8 cellular contexts compared by ENCODE assay signal in the genomic region with DNA sequence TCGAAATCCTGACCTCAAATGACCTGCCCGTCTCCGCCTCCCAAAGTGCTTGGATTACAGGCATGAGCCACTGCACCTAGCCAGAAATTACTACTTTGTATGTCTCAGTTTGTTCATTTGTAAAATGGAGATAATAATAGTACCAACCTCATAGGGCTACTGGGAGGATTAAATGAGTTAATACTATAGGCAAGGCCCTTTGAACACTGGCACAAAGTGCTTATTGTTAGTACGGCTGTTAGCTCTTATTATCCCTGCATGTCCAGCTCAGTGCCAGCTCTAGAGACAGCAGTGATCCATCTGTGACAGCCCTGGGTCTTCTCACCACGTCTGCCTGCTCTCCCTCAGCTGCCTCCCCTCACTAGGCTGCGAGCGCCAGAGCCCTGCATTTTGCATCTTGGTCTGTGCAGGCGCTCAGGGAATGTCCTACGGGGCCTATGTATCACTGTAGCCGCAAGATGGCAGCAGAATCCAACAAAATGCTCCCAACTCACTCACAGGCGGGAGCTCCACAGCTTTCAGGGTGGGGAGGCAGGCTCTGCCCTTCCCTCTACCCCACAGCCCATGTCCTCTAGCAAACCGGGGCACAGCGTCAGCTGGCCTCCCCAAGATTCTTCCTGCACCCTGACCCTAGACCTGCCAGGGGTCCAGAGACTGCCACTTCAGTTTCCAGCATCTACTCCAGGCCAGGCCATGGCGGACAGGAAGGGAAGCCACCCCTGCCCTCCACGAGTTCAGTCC. TPM values are rescaled to one million over a fixed set of nuclear protein-coding genes. Genes with fewer than 3 reads are reported as not detected.
A peak's percentile ranks its signal among the peaks of the same experiment; 100 is the strongest.
DNase-seq lines count a peak whose midpoint lies in the region; ATAC-seq and TF ChIP-seq lines count a peak whose summit lies in the region.

No MANE protein-coding gene starts in this region.

- in situ Hi-C loops in Panc1 (cut with HindIII; ENCODE audit: low pct_unique_long_range_greater_than_20kb, low sequenced_read_pairs): no loop called here

- ATAC-seq in GM21528 (IDR thresholded peaks at IDR 0.05; ENCODE audit: low FRiP score, unreplicated experiment) (peak; percentile 83), Panc1 (peak; percentile 96)

- intact Hi-C loops in Panc1 (cut with micrococcal nuclease; ENCODE audit: unreplicated experiment) (loop anchor here (2.0 to 5.0 kb wide), 3 partner anchors 82 to 607 kb away; no protein-coding TSS in a partner anchor), thyroid gland (cut with DNase I) (loop anchor here (5.0 to 10.0 kb wide), 3 partner anchors 99 to 247 kb away; a partner anchor contains a TSS)

- DNase-seq in Daoy (ENCODE audit: low read depth) (peak; percentile 85), HUDEP-2 (lab: John Stamatoyannopoulos, UW; ENCODE audit: unreplicated experiment in 76 of 76) (peak in 60 of 76 experiments; percentile 2 to 70 (median 30)), Panc1 (ENCODE audit: low read depth, low spot score) (no peak), activated T-helper 1 cell treated with Interleukin-2 at 50 U/mL for 16 hours (ENCODE audit: low read depth) (peak; percentile 63), fibroblast of the aortic adventitia (ENCODE audit: low read depth) (peak; percentile 84), thyroid gland (peak; percentile 68 to 73)

- H3K36me3 ChIP-seq in Panc1 (ENCODE audit: control insufficient read depth, insufficient read depth, low read length) (no peaks in the 10 kb centered on the region), neutrophil (no peaks in the 10 kb centered on the region), thyroid gland (no peaks in the 10 kb centered on the region)

- POLR2A ChIA-PET in Panc1 (lab: Charles Lee): interaction anchor here (0.7 kb wide), 1 partner anchor 102 kb away, joined by 10 read pairs; no protein-coding TSS in a partner anchor

- TF ChIP-seq CTCF in Panc1 (IDR thresholded peaks at IDR 0.05) (peak; percentile 78), fibroblast of the aortic adventitia (IDR thresholded peaks at IDR 0.05; ENCODE audit: insufficient read depth, low read length) (peak; percentile 84), neutrophil (IDR thresholded peaks at IDR 0.05) (peak; percentile 90), thyroid gland (IDR thresholded peaks at IDR 0.05) (peak; percentile 32 to 79 (median 76))

- no peaks in the 10 kb centered on the region for H3K9me3 ChIP-seq in Panc1 (ENCODE audit: control insufficient read depth, insufficient read depth, low read depth, low read length)
- no peaks in the 10 kb centered on the region for H3K9me3 ChIP-seq in neutrophil
- no peaks in the 10 kb centered on the region for H3K9me3 ChIP-seq in thyroid gland

- no peaks in the 10 kb centered on the region for H3K27me3 ChIP-seq in Panc1 (ENCODE audit: control insufficient read depth, insufficient read depth, low read length)
- H3K27me3 ChIP-seq in neutrophil: no peaks in the 10 kb centered on the region
- no peaks in the 10 kb centered on the region for H3K27me3 ChIP-seq in thyroid gland

- H3K27ac ChIP-seq in Panc1 (ENCODE audit: low read length) (no peak overlapping the region), neutrophil (peak overlapping the region; percentile 44), thyroid gland (no peak overlapping the region)

- H3K4me1 ChIP-seq in Panc1 (ENCODE audit: control insufficient read depth, insufficient read depth, low read length): no peaks in the 10 kb centered on the region
- H3K4me1 ChIP-seq in neutrophil (ENCODE audit: control insufficient read depth in 1 of 2, insufficient read depth in 1 of 2, low read depth in 1 of 2, low read length in 1 of 2): peaks cover 0 to 6% of the 10 kb centered on the region in 2 experiments
- no peaks in the 10 kb centered on the region for H3K4me1 ChIP-seq in thyroid gland

- no peak for TF ChIP-seq POLR2A in thyroid gland (IDR thresholded peaks at IDR 0.05)

- CTCF ChIA-PET in Panc1 (lab: Charles Lee): interaction anchor here (0.6 to 1.7 kb wide), 4 partner anchors 97 to 276 kb away, joined by 3 to 15 read pairs (median 5); no protein-coding TSS in a partner anchor

- no TSS peak for BruUV-seq in Panc1 (replicated peaks; lab: Mats Ljungman, UMichigan)

- H3K4me3 ChIP-seq in Panc1 (ENCODE audit: low read depth in 2 of 2, low read length in 2 of 2) (no peak overlapping the region), fibroblast of the aortic adventitia (ENCODE audit: low read depth, low read length) (no peak overlapping the region), neutrophil (ENCODE audit: low read depth in 1 of 2, low read length in 1 of 2) (no peak overlapping the region), thyroid gland (replicated peaks in 1 of 3) (no peak overlapping the region)

- 34 to 35% methylated on average over 12 to 14 of the region's 15 CpGs for WGBS in thyroid gland, 2 donors

RNA-seq across cellular contexts. Expression of a gene that starts 17.7 kb away (rescaled TPM):
- total RNA-seq in Daoy (2014; rRNA removed; shearing (Covaris generic)): 1.5 and 2.9 TPM in 2 replicates
- total RNA-seq in Panc1 (2021; ENCODE audit: unreplicated experiment) (10.1 TPM), fibroblast of the aortic adventitia (ENCODE audit: low replicate concordance) (9.9 and 22.3 TPM in 2 replicates), thyroid gland (10 to 100 TPM; 10.0 to 17.0 (median 12.5) TPM)
- polyA plus RNA-seq in Panc1 (2012; ENCODE audit: insufficient read length): 6.9 TPM
